In genomic region chr16:67969286-67970039, GRCh38 we compare ENCODE assay signal across 9 cellular contexts. TPM values are rescaled to one million over a fixed set of nuclear protein-coding genes. Genes with fewer than 3 reads are reported as not detected.
DNase-seq lines count a peak whose midpoint lies in the region; ATAC-seq, FAIRE-seq and TF ChIP-seq lines count a peak whose summit lies in the region.
"Had no signal": no experiment of that assay in that cellular context is flagged by ENCODE, and none has a peak within 500 bp of the region (broad histone marks: within the 10 kb centered on the region; RNA-seq: fewer than 3 reads in every experiment).

No MANE protein-coding gene starts in this region.

- intact Hi-C loops in esophagus muscularis mucosa (cut with DNase I) (no loop called here), pancreas (cut with DNase I) (no loop called here)

- H3K9me3 ChIP-seq in OCI-LY3 (ENCODE audit: insufficient read depth, low read length), result no peaks in the 10 kb centered on the region
- no peaks in the 10 kb centered on the region for H3K9me3 ChIP-seq in esophagus muscularis mucosa
- no peaks in the 10 kb centered on the region for H3K9me3 ChIP-seq in pancreas

- H3K36me3 ChIP-seq in OCI-LY3 (replicated peaks; ENCODE audit: low read depth, low read length) (peaks cover 2% of the 10 kb centered on the region), esophagus muscularis mucosa (no peaks in the 10 kb centered on the region), pancreas (no peaks in the 10 kb centered on the region)

- H4K20me1 ChIP-seq in OCI-LY3 (ENCODE audit: insufficient read depth, low read length), result peaks cover 17% of the 10 kb centered on the region

- ATAC-seq in pancreas (no peak), GM19023 (IDR thresholded peaks at IDR 0.05; ENCODE audit: unreplicated experiment) (no peak), GM19397 (IDR thresholded peaks at IDR 0.05; ENCODE audit: unreplicated experiment) (no peak)

- H3K4me3 ChIP-seq in GM08714 (ENCODE audit: low read length) (peak overlapping the region; percentile 61; the same call in 1 of the 2 replicates), OCI-LY3 (ENCODE audit: low read length) (peak overlapping the region; percentile 83), esophagus muscularis mucosa (peak overlapping the region; percentile 88 to 95 (median 92)), pancreas (peak overlapping the region; percentile 80 to 91 (median 88))

- no peak for TF ChIP-seq CTCF in OCI-LY3 (IDR thresholded peaks at IDR 0.05; ENCODE audit: low read depth, low read length)
- TF ChIP-seq CTCF in esophagus muscularis mucosa (IDR thresholded peaks at IDR 0.05), result no peak
- no peak for TF ChIP-seq CTCF in pancreas (IDR thresholded peaks at IDR 0.05)

- DNase-seq in esophagus muscularis mucosa (ENCODE audit: extremely low spot score) (no peak), pancreas (peak in 1 of 6 donors; percentile 67), globus pallidus (ENCODE audit: low spot score) (no peak), NCI-H524 (lab: John Stamatoyannopoulos, UW) (no peak)

- WGBS in esophagus muscularis mucosa, result 53% methylated on average over 37 of the region's 37 CpGs
- 59 to 61% methylated on average over 37 of the region's 37 CpGs for WGBS in pancreas, 2 donors

- H3K4me2 ChIP-seq in OCI-LY3 (ENCODE audit: low read length), result peak overlapping the region; percentile 86

- H3K79me2 ChIP-seq in OCI-LY3 (ENCODE audit: low read length), result peaks cover 14% of the 10 kb centered on the region

- TF ChIP-seq POLR2A in esophagus muscularis mucosa (IDR thresholded peaks at IDR 0.05; ENCODE audit: low read depth), result no peak

- H3K27ac ChIP-seq in OCI-LY3 (ENCODE audit: low read length), result no peak overlapping the region
- H3K27ac ChIP-seq in esophagus muscularis mucosa (replicated peaks in 1 of 4), result peak overlapping the region; percentile 96 to 100 (median 98)
- peak overlapping the region in 3 of 4 donors; percentile 70 to 84 (median 79) for H3K27ac ChIP-seq in pancreas

- TF ChIP-seq EP300 in esophagus muscularis mucosa (IDR thresholded peaks at IDR 0.05), result no peak

- peak overlapping the region; percentile 69; the same call in 1 of the 2 replicates for H2AFZ ChIP-seq in OCI-LY3 (ENCODE audit: low read depth, low read length)

- peak overlapping the region; percentile 76 for H3K9ac ChIP-seq in OCI-LY3 (ENCODE audit: low read length)

- H3K4me1 ChIP-seq in OCI-LY3 (ENCODE audit: low read length) (peaks cover 12% of the 10 kb centered on the region; the same call in 1 of the 2 replicates), esophagus muscularis mucosa (peaks cover 26 to 45% (median 41%) of the 10 kb centered on the region in 4 donors), pancreas (peaks cover 9 to 26% (median 17%) of the 10 kb centered on the region in 3 donors)

- no peak for FAIRE-seq in pancreas (lab: Jason Lieb, UNC)

- H3K27me3 ChIP-seq in OCI-LY3 (ENCODE audit: low read depth, low read length) (no peaks in the 10 kb centered on the region), esophagus muscularis mucosa (no peaks in the 10 kb centered on the region), pancreas (no peaks in the 10 kb centered on the region)

RNA-seq across cellular contexts. Expression of gene SLC12A4, which starts 1.0 kb away (rescaled TPM):
- total RNA-seq in esophagus muscularis mucosa (100 to 1,000 TPM in 1 of 4 donors, 10 to 100 TPM in 3; 65.8 to 142 (median 81.3) TPM), pancreas (10 to 100 TPM; 15.8 to 46.4 (median 27.9) TPM)
- polyA plus RNA-seq in pancreas, result 10 to 100 TPM; 21.0 to 44.8 TPM

RNA-seq across cellular contexts. Expression of gene DPEP3, which starts 10.8 kb away (rescaled TPM):
- under 1 TPM in 1 of 4 donors, not detected in 3; 0.17 TPM for total RNA-seq in esophagus muscularis mucosa
- under 1 TPM in 2 of 6 donors, not detected in 4; 0.09 to 0.12 TPM for total RNA-seq in pancreas
- not detected for polyA plus RNA-seq in pancreas
- total RNA-seq: pulmonary artery endothelial cell had no signal

RNA-seq across cellular contexts. Expression of gene LCAT, which starts 25.5 kb away (rescaled TPM):
- total RNA-seq in esophagus muscularis mucosa (10 to 100 TPM; 13.9 to 43.1 (median 22.0) TPM), pancreas (10 to 100 TPM in 2 of 6 donors, 1 to 10 TPM in 4; 2.8 to 12.4 (median 8.5) TPM)
- polyA plus RNA-seq in pancreas, result 10 to 100 TPM; 54.3 to 65.5 TPM

RNA-seq across cellular contexts. Expression of gene DPEP2, which starts 29.8 kb away (rescaled TPM):
- 1 to 10 TPM; 1.4 to 5.5 (median 3.7) TPM for total RNA-seq in esophagus muscularis mucosa
- 1 to 10 TPM in 2 of 6 donors, under 1 TPM in 2, not detected in 2; 0.32 to 4.0 (median 0.92) TPM for total RNA-seq in pancreas
- 1 to 10 TPM; 1.0 to 1.1 TPM for polyA plus RNA-seq in pancreas
- total RNA-seq: pulmonary artery endothelial cell had no signal

RNA-seq across cellular contexts. Expression of gene PSMB10, which starts 32.8 kb away (rescaled TPM):
- total RNA-seq in esophagus muscularis mucosa (10 to 100 TPM; 17.2 to 51.6 (median 36.1) TPM), pancreas (10 to 100 TPM; 40.0 to 62.2 (median 51.3) TPM)
- 100 to 1,000 TPM in 1 of 2 donors, 10 to 100 TPM in 1; 65.7 to 195 TPM for polyA plus RNA-seq in pancreas
